Comparison of ENCODE assay signal across 8 cellular contexts in genomic region chr1:25641931-25642611, GRCh38. TPM values are rescaled to one million over a fixed set of nuclear protein-coding genes. Genes with fewer than 3 reads are reported as not detected.
DNase-seq lines count a peak whose midpoint lies in the region; ATAC-seq and TF ChIP-seq lines count a peak whose summit lies in the region.

No MANE protein-coding gene starts in this region.

- 50 to 53% (median 52%) methylated on average over 8 of the region's 8 CpGs for WGBS in psoas muscle, 3 donors

- no peaks in the 10 kb centered on the region for H3K27me3 ChIP-seq in effector memory CD4-positive, alpha-beta T cell (replicated peaks; ENCODE audit: control insufficient read depth, insufficient read depth, low read length, poor library complexity, severe bottlenecking)
- no peaks in the 10 kb centered on the region for H3K27me3 ChIP-seq in psoas muscle (ENCODE audit: insufficient read depth in 3 of 3, low read length in 2 of 3)

- no peaks in the 10 kb centered on the region for H3K9me3 ChIP-seq in effector memory CD4-positive, alpha-beta T cell (ENCODE audit: control insufficient read depth, low read length)
- no peaks in the 10 kb centered on the region for H3K9me3 ChIP-seq in psoas muscle

- H3K4me1 ChIP-seq in effector memory CD4-positive, alpha-beta T cell (ENCODE audit: control insufficient read depth, insufficient read depth, low read length, poor library complexity, severe bottlenecking): peaks cover 30% of the 10 kb centered on the region
- no peaks in the 10 kb centered on the region for H3K4me1 ChIP-seq in psoas muscle

- peak overlapping the region; percentile 79 for H3K27ac ChIP-seq in effector memory CD4-positive, alpha-beta T cell (ENCODE audit: insufficient read depth, low read length, poor library complexity, severe bottlenecking)
- H3K27ac ChIP-seq in psoas muscle: peak overlapping the region; percentile 46

- H3K4me3 ChIP-seq in effector memory CD4-positive, alpha-beta T cell (ENCODE audit: insufficient read depth, low read depth, low read length, poor library complexity, severe bottlenecking): peak overlapping the region; percentile 29
- H3K4me3 ChIP-seq in psoas muscle: no peak overlapping the region

- ATAC-seq in psoas muscle (peak in 1 of 4 donors; percentile 47), HG02610 (IDR thresholded peaks at IDR 0.05; ENCODE audit: unreplicated experiment) (no peak), GM18868 (IDR thresholded peaks at IDR 0.05; ENCODE audit: unreplicated experiment) (no peak)

- DNase-seq in EH (ENCODE audit: low read depth) (peak; percentile 50), T follicular helper cell (ENCODE audit: low read depth) (peak; percentile 33), psoas muscle (no peak), foreskin melanocyte (no peak), RKO (ENCODE audit: low spot score) (no peak)
- peak in 2 of 3 donors; percentile 9 to 40 for DNase-seq in effector memory CD4-positive, alpha-beta T cell

- TF ChIP-seq CTCF in psoas muscle (IDR thresholded peaks at IDR 0.05): no peak

- intact Hi-C loops in psoas muscle (cut with DNase I): no loop called here

- H3K36me3 ChIP-seq in effector memory CD4-positive, alpha-beta T cell (ENCODE audit: control insufficient read depth, insufficient read depth, low read length): peaks cover 4% of the 10 kb centered on the region
- H3K36me3 ChIP-seq in psoas muscle (ENCODE audit: insufficient read depth in 1 of 2, low read depth in 1 of 2): no peaks in the 10 kb centered on the region

RNA-seq across cellular contexts. Expression of gene MAN1C1, which starts 25.5 kb away (rescaled TPM):
- total RNA-seq in psoas muscle: 1 to 10 TPM; 1.8 to 6.7 (median 2.5) TPM
- 1 to 10 TPM; 1.8 to 2.0 (median 1.9) TPM for polyA plus RNA-seq in psoas muscle

Comparison
In these comparisons a context has a peak if more than half of its experiments do, and no peak if none do; other contexts are left out.
1. DNase-seq: peak in EH (single experiment), T follicular helper cell (single experiment) and effector memory CD4-positive, alpha-beta T cell (2 of 3); none in psoas muscle (0 of 2), foreskin melanocyte (single experiment) and RKO (single experiment).